ENCODE assay signal across 24 cellular contexts in the genomic region with DNA sequence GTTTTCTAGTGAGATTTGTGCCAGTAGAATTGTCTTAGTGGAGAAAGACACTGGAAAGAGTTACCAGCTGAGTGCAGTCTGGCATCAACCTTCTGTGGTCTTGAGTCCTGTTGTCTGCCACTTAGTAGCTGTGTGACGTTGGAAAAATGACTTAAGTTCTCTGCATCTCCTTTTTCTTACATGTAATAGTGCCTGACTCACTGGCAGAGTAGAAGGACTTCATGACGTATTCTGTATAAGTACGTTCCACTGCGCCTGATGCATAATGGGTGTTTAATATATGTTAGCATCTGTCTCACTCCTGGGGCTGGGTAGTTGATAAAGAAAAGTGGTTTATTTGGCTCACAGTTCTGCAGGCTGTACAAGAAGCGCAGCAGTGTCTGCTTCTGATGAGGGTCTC.
"Had no signal": no experiment of that assay in that cellular context is flagged by ENCODE, and none has a peak within 500 bp of the region (broad histone marks: within the 10 kb centered on the region; RNA-seq: fewer than 3 reads in every experiment).

No MANE protein-coding gene starts in this region.

- H3K36me3 ChIP-seq: left ventricle myocardium inferior, pancreas, prostate gland, sigmoid colon, tibial nerve, upper lobe of left lung, vagina had no signal

- H3K27me3 Mint-ChIP-seq: stimulated activated memory B cell treated with anti-CD40 and anti-IgM and Interleukin-4, amounts not matched to agents 10 μg/mL and 1 μg/mL and 100 μg/mL, for 72 hours; stimulated activated naive CD8-positive, alpha-beta T cell treated with anti-CD3 and anti-CD28 coated beads, Interleukin-15, amount 100 ng/mL, for 72 hours had no signal

- H3K27ac ChIP-seq: left ventricle myocardium inferior, pancreas, prostate gland, sigmoid colon, tibial nerve, upper lobe of left lung, vagina had no signal

- H3K36me3 Mint-ChIP-seq: memory B cell; naive thymus-derived CD8-positive, alpha-beta T cell; stimulated activated memory B cell treated with anti-CD40 and anti-IgM and Interleukin-4, amounts not matched to agents 10 μg/mL and 1 μg/mL and 100 μg/mL, for 72 hours had no signal

- H3K9me3 Mint-ChIP-seq: memory B cell; naive thymus-derived CD8-positive, alpha-beta T cell; nephron; stimulated activated memory B cell treated with anti-CD40 and anti-IgM and Interleukin-4, amounts not matched to agents 10 μg/mL and 1 μg/mL and 100 μg/mL, for 72 hours; stimulated activated naive CD8-positive, alpha-beta T cell treated with anti-CD3 and anti-CD28 coated beads, Interleukin-15, amount 100 ng/mL, for 72 hours had no signal

- H3K27ac Mint-ChIP-seq: memory B cell; naive thymus-derived CD8-positive, alpha-beta T cell; nephron; stimulated activated memory B cell treated with anti-CD40 and anti-IgM and Interleukin-4, amounts not matched to agents 10 μg/mL and 1 μg/mL and 100 μg/mL, for 72 hours; stimulated activated naive CD8-positive, alpha-beta T cell treated with anti-CD3 and anti-CD28 coated beads, Interleukin-15, amount 100 ng/mL, for 72 hours had no signal

- H3K4me1 ChIP-seq: left ventricle myocardium inferior, pancreas, prostate gland, sigmoid colon, tibial nerve, upper lobe of left lung, vagina had no signal

- H3K9me3 ChIP-seq: left ventricle myocardium inferior, pancreas, prostate gland, sigmoid colon, tibial nerve, upper lobe of left lung, vagina had no signal

- DNase-seq: islet precursor cell; left ventricle myocardium inferior; naive thymus-derived CD8-positive, alpha-beta T cell; nucleus accumbens; pancreas; posterior cingulate gyrus; retina; right cardiac atrium; sigmoid colon; stimulated activated CD4-positive, alpha-beta T cell treated with anti-CD3 and anti-CD28 coated beads, Interleukin-1b, Interleukin-23, amount 100 ng/mL, for 48 hours; stimulated activated CD4-positive, alpha-beta T cell treated with anti-CD3 and anti-CD28 coated beads, Interleukin-2, amount 100 ng/mL, for 48 hours; stimulated activated CD4-positive, alpha-beta T cell treated with anti-CD3 and anti-CD28 coated beads, Interleukin-4, amount 100 ng/mL, for 4 hours; stimulated activated CD8-positive, alpha-beta memory T cell treated with anti-CD3 and anti-CD28 coated beads, Interleukin-4, amount 100 ng/mL, for 48 hours; stimulated activated naive CD4-positive, alpha-beta T cell treated with Interleukin-2 at 50 U/mL for 16 hours; stimulated activated naive CD8-positive, alpha-beta T cell treated with anti-CD3 and anti-CD28 coated beads, Interleukin-15, amount 100 ng/mL, for 72 hours; substantia nigra; upper lobe of left lung had no signal

- H3K27me3 ChIP-seq: pancreas, sigmoid colon, tibial nerve, upper lobe of left lung, vagina had no signal

- H3K4me3 ChIP-seq: left ventricle myocardium inferior, pancreas, prostate gland, sigmoid colon, smooth muscle cell, tibial nerve, upper lobe of left lung, vagina had no signal

- H3K4me3 Mint-ChIP-seq: memory B cell; naive thymus-derived CD8-positive, alpha-beta T cell; nephron; stimulated activated memory B cell treated with anti-CD40 and anti-IgM and Interleukin-4, amounts not matched to agents 10 μg/mL and 1 μg/mL and 100 μg/mL, for 72 hours; stimulated activated naive CD8-positive, alpha-beta T cell treated with anti-CD3 and anti-CD28 coated beads, Interleukin-15, amount 100 ng/mL, for 72 hours had no signal

- FAIRE-seq: pancreas had no signal

- H3K4me2 ChIP-seq: smooth muscle cell had no signal

- ATAC-seq: naive thymus-derived CD8-positive, alpha-beta T cell; pancreas; right cardiac atrium; stimulated activated memory B cell treated with anti-CD40 and anti-IgM and Interleukin-4, amounts not matched to agents 10 μg/mL and 1 μg/mL and 100 μg/mL, for 72 hours; stimulated activated naive CD8-positive, alpha-beta T cell treated with anti-CD3 and anti-CD28 coated beads, Interleukin-15, amount 100 ng/mL, for 72 hours had no signal

- H3K4me1 Mint-ChIP-seq: memory B cell; naive thymus-derived CD8-positive, alpha-beta T cell; stimulated activated memory B cell treated with anti-CD40 and anti-IgM and Interleukin-4, amounts not matched to agents 10 μg/mL and 1 μg/mL and 100 μg/mL, for 72 hours; stimulated activated naive CD8-positive, alpha-beta T cell treated with anti-CD3 and anti-CD28 coated beads, Interleukin-15, amount 100 ng/mL, for 72 hours had no signal
